Comparison of ENCODE assay signal across 1 cellular context in genomic region chr9:17294822-17295624, GRCh38.
TF ChIP-seq lines count a peak whose summit lies in the region.

No MANE protein-coding gene starts in this region.

TF ChIP-seq in GM23338, 12 proteins besides CTCF, POLR2A, EP300 and RAD21:
- no peak for TF ChIP-seq ETS1 (IDR thresholded peaks at IDR 0.05)
- no peak for TF ChIP-seq ZNF331 (CRISPR knock-in tag; IDR thresholded peaks at IDR 0.05; ENCODE audit: low read depth)
- no peak for TF ChIP-seq EZH2 (IDR thresholded peaks at IDR 0.05; ENCODE audit: low read depth, unreplicated experiment)
- no peak for TF ChIP-seq EZH2phosphoT487 (IDR thresholded peaks at IDR 0.05; ENCODE audit: unreplicated experiment)
- no peak for TF ChIP-seq REST (IDR thresholded peaks at IDR 0.05; ENCODE audit: unreplicated experiment)
- no peak for TF ChIP-seq STAT1 (IDR thresholded peaks at IDR 0.05; ENCODE audit: unreplicated experiment)
- TF ChIP-seq NANOG (IDR thresholded peaks at IDR 0.05; ENCODE audit: borderline replicate concordance), result no peak
- TF ChIP-seq ZNF114 (CRISPR knock-in tag; IDR thresholded peaks at IDR 0.05), result no peak
- no peak for TF ChIP-seq POLR2AphosphoS5 (IDR thresholded peaks at IDR 0.05; ENCODE audit: low read depth)
- no peak for TF ChIP-seq CREB1 (CRISPR knock-in tag; IDR thresholded peaks at IDR 0.05; ENCODE audit: low read depth)
- no peak for TF ChIP-seq ZNF462 (CRISPR knock-in tag; IDR thresholded peaks at IDR 0.05)
TF ChIP-seq in GM23338: peak in this region for 0.
